ENCODE assay signal across 22 cellular contexts in the genomic region with DNA sequence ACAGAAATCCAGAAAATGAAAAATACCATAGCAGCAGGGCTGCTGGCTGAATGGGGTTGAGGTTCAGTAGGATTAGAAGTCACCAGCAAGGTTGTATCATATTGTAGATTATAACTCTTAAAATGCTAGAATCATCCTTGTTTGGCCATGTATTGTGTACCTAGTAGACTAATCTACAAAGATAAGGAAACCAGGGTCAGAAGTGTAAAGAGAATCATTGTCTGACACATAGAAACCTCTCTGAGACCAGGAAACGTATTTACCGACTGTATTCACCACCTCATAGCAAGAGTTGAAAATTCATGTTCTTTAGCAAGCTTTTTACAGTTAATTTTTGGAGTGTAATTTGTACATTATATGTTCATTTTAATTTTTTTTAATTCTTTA.
A peak's percentile ranks its signal among the peaks of the same experiment; 100 is the strongest.
DNase-seq lines count a peak whose midpoint lies in the region; ATAC-seq, FAIRE-seq and TF ChIP-seq lines count a peak whose summit lies in the region.
"Had no signal": no experiment of that assay in that cellular context is flagged by ENCODE, and none has a peak within 500 bp of the region (broad histone marks: within the 10 kb centered on the region; RNA-seq: fewer than 3 reads in every experiment).

No MANE protein-coding gene starts in this region.

- H3K36me3 ChIP-seq in hepatocyte (replicated peaks; ENCODE audit: insufficient read depth, low read depth) (no peaks in the 10 kb centered on the region), pancreas (no peaks in the 10 kb centered on the region)
- H3K36me3 ChIP-seq: BLaER1 treated with 17β-estradiol and CSF1 and Interleukin-3, amounts not matched to agents 10 nM and 100 nM had no signal

- intact Hi-C loops in pancreas (cut with DNase I), result no loop called here

- H3K27me3 ChIP-seq in hepatocyte, result no peaks in the 10 kb centered on the region
- H3K27me3 ChIP-seq in pancreas, result no peaks in the 10 kb centered on the region
- H3K27me3 ChIP-seq: BLaER1 treated with 17β-estradiol and CSF1 and Interleukin-3, amounts not matched to agents 10 nM and 100 nM had no signal

- peak; percentile 77 for DNase-seq in NCI-H146 (lab: John Stamatoyannopoulos, UW)
- peak; percentile 59 for DNase-seq in dermis blood vessel endothelial cell
- DNase-seq in hepatocyte (ENCODE audit: low spot score), result peak; percentile 13
- no peak for DNase-seq in pancreas
- no peak for DNase-seq in MV-4-11 (lab: John Stamatoyannopoulos, UW)
- DNase-seq in stimulated activated CD4-positive, alpha-beta T cell treated with anti-CD3 and anti-CD28 coated beads, Interleukin-4, amount 100 ng/mL, for 4 hours, result no peak
- DNase-seq in NCI-H748 treated with DMSO at 0.1 percent for 48 hours (lab: John Stamatoyannopoulos, UW), result no peak
- DNase-seq in activated CD8-positive, alpha-beta memory T cell treated with anti-CD3 and anti-CD28 coated beads, Interleukin-2, amount 10 ng/mL, durations not matched to agents 7 days and 5 days, result no peak
- DNase-seq: AML-193; CD4-positive, alpha-beta T cell; COR-L47; Kasumi-1; NCI-H187; NCI-H524; NCI-H82; SHP77; T-cell had no signal

- no peak for TF ChIP-seq CTCF in hepatocyte (IDR thresholded peaks at IDR 0.05; ENCODE audit: poor library complexity)
- no peak for TF ChIP-seq CTCF in pancreas (IDR thresholded peaks at IDR 0.05)

- no peaks in the 10 kb centered on the region for H3K9me3 Mint-ChIP-seq in activated CD8-positive, alpha-beta memory T cell treated with anti-CD3 and anti-CD28 coated beads, Interleukin-2, amount 10 ng/mL, durations not matched to agents 7 days and 5 days (ENCODE audit: low read depth)
- H3K9me3 Mint-ChIP-seq: CD4-positive, alpha-beta T cell; T-cell had no signal

- H2AFZ ChIP-seq in hepatocyte, result no peak overlapping the region

- H3K27ac Mint-ChIP-seq in activated CD8-positive, alpha-beta memory T cell treated with anti-CD3 and anti-CD28 coated beads, Interleukin-2, amount 10 ng/mL, durations not matched to agents 7 days and 5 days, result no peak overlapping the region
- H3K27ac Mint-ChIP-seq: CD4-positive, alpha-beta T cell; T-cell had no signal

- peaks cover 9% of the 10 kb centered on the region for H3K27me3 Mint-ChIP-seq in activated CD8-positive, alpha-beta memory T cell treated with anti-CD3 and anti-CD28 coated beads, Interleukin-2, amount 10 ng/mL, durations not matched to agents 7 days and 5 days
- H3K27me3 Mint-ChIP-seq: CD4-positive, alpha-beta T cell had no signal

- H3K4me3 Mint-ChIP-seq in activated CD8-positive, alpha-beta memory T cell treated with anti-CD3 and anti-CD28 coated beads, Interleukin-2, amount 10 ng/mL, durations not matched to agents 7 days and 5 days, result no peak overlapping the region
- H3K4me3 Mint-ChIP-seq: CD4-positive, alpha-beta T cell; T-cell had no signal

- H3K4me3 ChIP-seq in hepatocyte, result no peak overlapping the region
- H3K4me3 ChIP-seq in pancreas, result no peak overlapping the region
- H3K4me3 ChIP-seq: A549; BLaER1 treated with 17β-estradiol and CSF1 and Interleukin-3, amounts not matched to agents 10 nM and 100 nM had no signal

- no peak overlapping the region for H3K4me2 ChIP-seq in hepatocyte
- H3K4me2 ChIP-seq: A549; BLaER1 treated with 17β-estradiol and CSF1 and Interleukin-3, amounts not matched to agents 10 nM and 100 nM had no signal

- H3K36me3 Mint-ChIP-seq in activated CD8-positive, alpha-beta memory T cell treated with anti-CD3 and anti-CD28 coated beads, Interleukin-2, amount 10 ng/mL, durations not matched to agents 7 days and 5 days, result no peaks in the 10 kb centered on the region
- H3K36me3 Mint-ChIP-seq: T-cell had no signal

- no peaks in the 10 kb centered on the region for H4K20me1 ChIP-seq in hepatocyte (ENCODE audit: insufficient read depth, poor library complexity, severe bottlenecking)
- H4K20me1 ChIP-seq: BLaER1 treated with 17β-estradiol and CSF1 and Interleukin-3, amounts not matched to agents 10 nM and 100 nM had no signal

- ATAC-seq in pancreas, result peak in 3 of 4 donors; percentile 19 to 39 (median 35)
- ATAC-seq in activated CD8-positive, alpha-beta memory T cell treated with anti-CD3 and anti-CD28 coated beads, Interleukin-2, amount 10 ng/mL, durations not matched to agents 7 days and 5 days, result no peak
- ATAC-seq: A549, T-cell had no signal

- H3K4me1 ChIP-seq in hepatocyte (ENCODE audit: insufficient read depth) (peaks cover 21% of the 10 kb centered on the region), pancreas (peaks cover 15 to 45% (median 41%) of the 10 kb centered on the region in 3 donors)

- H3K79me2 ChIP-seq in hepatocyte, result no peaks in the 10 kb centered on the region

- CTCF ChIA-PET in activated CD8-positive, alpha-beta memory T cell treated with anti-CD3 and anti-CD28 coated beads, Interleukin-2, amount 10 ng/mL, durations not matched to agents 7 days and 5 days (lab: Charles Lee), result no interaction called here

- H3K9me3 ChIP-seq in hepatocyte (ENCODE audit: low read depth), result no peaks in the 10 kb centered on the region
- H3K9me3 ChIP-seq in pancreas, result no peaks in the 10 kb centered on the region
- H3K9me3 ChIP-seq: A549; BLaER1 treated with 17β-estradiol and CSF1 and Interleukin-3, amounts not matched to agents 10 nM and 100 nM had no signal

- 71% methylated on average over 2 of the region's 2 CpGs for whole genome bisulfite sequencing in hepatocyte (ENCODE audit: low lambda C conversion rate, missing lambda C conversion rate)
- 48 to 58% methylated on average over 2 of the region's 2 CpGs for WGBS in pancreas, 2 donors

- H3K27ac ChIP-seq in hepatocyte (no peak overlapping the region), pancreas (peak overlapping the region in 2 of 4 donors; percentile 43 to 64)
- H3K27ac ChIP-seq: A549; BLaER1 treated with 17β-estradiol and CSF1 and Interleukin-3, amounts not matched to agents 10 nM and 100 nM; RWPE1 had no signal

- FAIRE-seq in pancreas (lab: Jason Lieb, UNC), result no peak
- FAIRE-seq: A549, G401.6, H54 had no signal

- no peaks in the 10 kb centered on the region for H3K4me1 Mint-ChIP-seq in activated CD8-positive, alpha-beta memory T cell treated with anti-CD3 and anti-CD28 coated beads, Interleukin-2, amount 10 ng/mL, durations not matched to agents 7 days and 5 days
- H3K4me1 Mint-ChIP-seq: T-cell had no signal

- H3K9me2 ChIP-seq in hepatocyte (replicated peaks; ENCODE audit: insufficient read depth), result no peaks in the 10 kb centered on the region

Comparison
In these comparisons a context has a peak if more than half of its experiments do, and no peak if none do; other contexts are left out.
1. DNase-seq: peak in NCI-H146 (single experiment), dermis blood vessel endothelial cell (single experiment) and hepatocyte (single experiment); none in pancreas (0 of 6), MV-4-11 (single experiment), stimulated activated CD4-positive, alpha-beta T cell treated with anti-CD3 and anti-CD28 coated beads, Interleukin-4, amount 100 ng/mL, for 4 hours (0 of 2), NCI-H748 treated with DMSO at 0.1 percent for 48 hours (single experiment) and activated CD8-positive, alpha-beta memory T cell treated with anti-CD3 and anti-CD28 coated beads, Interleukin-2, amount 10 ng/mL, durations not matched to agents 7 days and 5 days (single experiment).